In the genomic region with DNA sequence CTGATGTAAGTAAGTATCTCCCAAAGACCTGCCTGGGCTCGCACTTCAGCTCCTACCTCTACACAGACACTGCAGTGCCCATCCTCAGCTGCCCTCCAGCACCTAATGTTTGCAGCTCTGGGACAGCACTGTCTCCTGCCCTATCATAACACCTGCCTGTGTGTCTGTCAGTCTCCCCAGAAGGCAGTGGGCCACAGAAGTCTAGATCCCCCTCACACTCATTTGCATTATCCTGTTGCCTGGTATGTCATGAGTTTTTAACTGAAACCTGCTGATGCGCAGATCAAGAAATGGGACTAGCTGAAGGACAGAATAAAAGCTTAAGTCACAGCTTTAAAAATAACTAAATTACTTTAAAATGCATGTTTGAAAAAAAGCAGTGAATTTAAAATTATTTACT, we compare ENCODE assay signal across 18 cellular contexts.
"Had no signal": no experiment of that assay in that cellular context is flagged by ENCODE, and none has a peak within 500 bp of the region (broad histone marks: within the 10 kb centered on the region; RNA-seq: fewer than 3 reads in every experiment).

No MANE protein-coding gene starts in this region.

- ATAC-seq: activated naive CD8-positive, alpha-beta T cell treated with anti-CD3 and anti-CD28 coated beads, Interleukin-2, amount 50 U/mL, for 24 hours; mucosa of descending colon; naive thymus-derived CD8-positive, alpha-beta T cell; pancreas had no signal

- H3K4me3 Mint-ChIP-seq: activated CD4-positive, alpha-beta memory T cell treated with anti-CD3 and anti-CD28 coated beads, Interleukin-2, amount 10 ng/mL, durations not matched to agents 7 days and 5 days; activated naive CD8-positive, alpha-beta T cell treated with anti-CD3 and anti-CD28 coated beads, Interleukin-2, amount 50 U/mL, for 24 hours; immature natural killer cell; naive thymus-derived CD8-positive, alpha-beta T cell; stimulated activated naive CD8-positive, alpha-beta T cell treated with anti-CD3 and anti-CD28 coated beads, Interleukin-15, Interleukin-2, amounts not matched to agents 100 ng/mL and 50 ng/mL, for 24 hours had no signal

- H3K27me3 Mint-ChIP-seq: activated CD4-positive, alpha-beta memory T cell treated with anti-CD3 and anti-CD28 coated beads, Interleukin-2, amount 10 ng/mL, durations not matched to agents 7 days and 5 days; activated naive CD8-positive, alpha-beta T cell treated with anti-CD3 and anti-CD28 coated beads, Interleukin-2, amount 50 U/mL, for 24 hours; naive thymus-derived CD8-positive, alpha-beta T cell; stimulated activated naive CD8-positive, alpha-beta T cell treated with anti-CD3 and anti-CD28 coated beads, Interleukin-15, Interleukin-2, amounts not matched to agents 100 ng/mL and 50 ng/mL, for 24 hours had no signal

- H3K4me1 ChIP-seq: esophagus muscularis mucosa, lower lobe of right lung, pancreas, upper lobe of left lung had no signal

- H3K9me3 Mint-ChIP-seq: activated CD4-positive, alpha-beta memory T cell treated with anti-CD3 and anti-CD28 coated beads, Interleukin-2, amount 10 ng/mL, durations not matched to agents 7 days and 5 days; activated naive CD8-positive, alpha-beta T cell treated with anti-CD3 and anti-CD28 coated beads, Interleukin-2, amount 50 U/mL, for 24 hours; immature natural killer cell; naive thymus-derived CD8-positive, alpha-beta T cell; stimulated activated naive CD8-positive, alpha-beta T cell treated with anti-CD3 and anti-CD28 coated beads, Interleukin-15, Interleukin-2, amounts not matched to agents 100 ng/mL and 50 ng/mL, for 24 hours had no signal

- H3K4me1 Mint-ChIP-seq: immature natural killer cell had no signal

- H3K27ac ChIP-seq: ascending aorta, dorsolateral prefrontal cortex, esophagus muscularis mucosa, lower lobe of right lung, pancreas, upper lobe of left lung had no signal

- DNase-seq: activated CD4-positive, alpha-beta memory T cell treated with anti-CD3 and anti-CD28 coated beads, Interleukin-2, amount 10 ng/mL, durations not matched to agents 7 days and 5 days; activated CD4-positive, alpha-beta T cell treated with anti-CD3 and anti-CD28 coated beads for 1 hour; activated CD8-positive, alpha-beta memory T cell treated with anti-CD3 and anti-CD28 coated beads, Interleukin-2, amount 50 U/mL, for 4 hours; activated naive CD4-positive, alpha-beta T cell; activated naive CD8-positive, alpha-beta T cell treated with anti-CD3 and anti-CD28 coated beads, Interleukin-2, amount 50 U/mL, for 24 hours; dorsolateral prefrontal cortex; immature natural killer cell; lower lobe of right lung; mucosa of descending colon; naive thymus-derived CD8-positive, alpha-beta T cell; pancreas; stimulated activated CD4-positive, alpha-beta T cell treated with anti-CD3 and anti-CD28 coated beads, Interleukin-4, amount 100 ng/mL, for 1 hour; stimulated activated CD8-positive, alpha-beta memory T cell treated with anti-CD3 and anti-CD28 coated beads, Interleukin-4, amount 100 ng/mL, for 48 hours; T-helper 2 cell; upper lobe of left lung had no signal

- H3K9me3 ChIP-seq: ascending aorta, esophagus muscularis mucosa, lower lobe of right lung, mucosa of descending colon, pancreas, upper lobe of left lung had no signal

- H3K27ac Mint-ChIP-seq: activated CD4-positive, alpha-beta memory T cell treated with anti-CD3 and anti-CD28 coated beads, Interleukin-2, amount 10 ng/mL, durations not matched to agents 7 days and 5 days; activated naive CD8-positive, alpha-beta T cell treated with anti-CD3 and anti-CD28 coated beads, Interleukin-2, amount 50 U/mL, for 24 hours; naive thymus-derived CD8-positive, alpha-beta T cell; stimulated activated naive CD8-positive, alpha-beta T cell treated with anti-CD3 and anti-CD28 coated beads, Interleukin-15, Interleukin-2, amounts not matched to agents 100 ng/mL and 50 ng/mL, for 24 hours had no signal

- H3K4me3 ChIP-seq: ascending aorta, dorsolateral prefrontal cortex, esophagus muscularis mucosa, lower lobe of right lung, mucosa of descending colon, pancreas, upper lobe of left lung had no signal

- H3K27me3 ChIP-seq: ascending aorta, dorsolateral prefrontal cortex, esophagus muscularis mucosa, pancreas, upper lobe of left lung had no signal
